In the genomic region with DNA sequence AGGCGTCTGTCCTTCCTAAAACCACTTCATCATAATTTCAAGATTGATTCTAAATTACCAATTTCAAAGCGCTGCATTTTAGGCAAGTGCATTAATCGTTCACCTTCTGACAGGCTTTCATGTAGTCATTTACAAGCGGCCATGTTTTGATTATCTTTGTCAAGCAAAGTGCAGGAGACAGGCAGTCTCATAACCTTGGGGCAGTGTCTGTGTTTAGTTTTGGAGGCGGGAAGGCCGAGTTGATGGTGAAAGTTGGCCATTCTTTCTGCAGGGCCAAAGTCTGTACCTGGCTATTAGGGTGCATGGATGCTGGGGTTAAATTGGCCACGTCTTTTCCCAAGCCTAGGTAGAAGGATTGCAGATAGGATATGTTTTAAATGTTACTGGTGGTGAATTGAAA, we compare ENCODE assay signal across 10 cellular contexts. TPM values are rescaled to one million over a fixed set of nuclear protein-coding genes. Genes with fewer than 3 reads are reported as not detected.
DNase-seq lines count a peak whose midpoint lies in the region; ATAC-seq, FAIRE-seq and TF ChIP-seq lines count a peak whose summit lies in the region.
"Had no signal": no experiment of that assay in that cellular context is flagged by ENCODE, and none has a peak within 500 bp of the region (broad histone marks: within the 10 kb centered on the region; RNA-seq: fewer than 3 reads in every experiment).

No MANE protein-coding gene starts in this region.

- no peak for TF ChIP-seq CTCF in IMR-90 (conservative IDR thresholded peaks at IDR 0.05; ENCODE audit: low read depth, low read length)
- no peak for TF ChIP-seq CTCF in MCF 10A (IDR thresholded peaks at IDR 0.05; ENCODE audit: unreplicated experiment)
- TF ChIP-seq CTCF in natural killer cell (IDR thresholded peaks at IDR 0.05), result no peak
- TF ChIP-seq CTCF in vagina (IDR thresholded peaks at IDR 0.05), result no peak

- no peaks in the 10 kb centered on the region for H3K27me3 Mint-ChIP-seq in CD4-positive, alpha-beta memory T cell
- H3K27me3 Mint-ChIP-seq in MCF 10A (ENCODE audit: insufficient read depth, unreplicated experiment), result no peaks in the 10 kb centered on the region
- no peaks in the 10 kb centered on the region for H3K27me3 Mint-ChIP-seq in natural killer cell (ENCODE audit: low read depth in 2 of 2)

- no peak overlapping the region for H2BK15ac ChIP-seq in IMR-90 (ENCODE audit: low read depth, low read length)

- H4K20me1 ChIP-seq in IMR-90 (ENCODE audit: insufficient read depth, low read length), result peaks cover 52% of the 10 kb centered on the region

- no peak overlapping the region for H3K4me2 ChIP-seq in IMR-90 (ENCODE audit: low read depth, low read length)

- no peak overlapping the region for H3K9ac ChIP-seq in IMR-90 (ENCODE audit: low read depth, low read length)

- peaks cover 15% of the 10 kb centered on the region for H3K36me3 ChIP-seq in CD4-positive, alpha-beta memory T cell (ENCODE audit: insufficient read depth, low read length)
- peaks cover 12% of the 10 kb centered on the region for H3K36me3 ChIP-seq in IMR-90 (ENCODE audit: control insufficient read depth, insufficient read depth, low read length)
- no peaks in the 10 kb centered on the region for H3K36me3 ChIP-seq in H7 (replicated peaks; ENCODE audit: control insufficient read depth, insufficient read depth, low read length)
- no peaks in the 10 kb centered on the region for H3K36me3 ChIP-seq in vagina

- H3K4me1 Mint-ChIP-seq in CD4-positive, alpha-beta memory T cell, result peaks cover 44 to 69% (median 58%) of the 10 kb centered on the region in 4 donors
- peaks cover 25% of the 10 kb centered on the region for H3K4me1 Mint-ChIP-seq in MCF 10A (ENCODE audit: insufficient read depth, unreplicated experiment)
- peaks cover 29 to 43% of the 10 kb centered on the region in 2 donors for H3K4me1 Mint-ChIP-seq in natural killer cell

- no peak for FAIRE-seq in H54 (lab: Jason Lieb, UNC)

- H3K9me3 Mint-ChIP-seq in CD4-positive, alpha-beta memory T cell, result no peaks in the 10 kb centered on the region
- no peaks in the 10 kb centered on the region for H3K9me3 Mint-ChIP-seq in MCF 10A (ENCODE audit: unreplicated experiment)
- H3K9me3 Mint-ChIP-seq in natural killer cell, result no peaks in the 10 kb centered on the region

- no peak overlapping the region for H4K5ac ChIP-seq in IMR-90 (ENCODE audit: low read depth, low read length)

- H3K56ac ChIP-seq in IMR-90 (ENCODE audit: extremely low read depth, insufficient read depth, low read length), result no peak overlapping the region

- no peaks in the 10 kb centered on the region for H3K27me3 ChIP-seq in CD4-positive, alpha-beta memory T cell (ENCODE audit: insufficient read depth, low read length)
- H3K27me3 ChIP-seq in IMR-90 (ENCODE audit: control insufficient read depth, insufficient read depth, low read length) (no peaks in the 10 kb centered on the region), H7 (ENCODE audit: control insufficient read depth, insufficient read depth, low read length) (peaks cover 11% of the 10 kb centered on the region), vagina (no peaks in the 10 kb centered on the region)

- no peak overlapping the region for H3K27ac ChIP-seq in CD4-positive, alpha-beta memory T cell (ENCODE audit: low read depth, low read length)
- H3K27ac ChIP-seq in IMR-90 (ENCODE audit: insufficient read depth, low read length) (no peak overlapping the region), vagina (no peak overlapping the region)

- no peaks in the 10 kb centered on the region for H3K9me3 ChIP-seq in CD4-positive, alpha-beta memory T cell (ENCODE audit: control insufficient read depth in 1 of 2, low read length in 2 of 2)
- H3K9me3 ChIP-seq in IMR-90 (ENCODE audit: control insufficient read depth, insufficient read depth, low read length) (no peaks in the 10 kb centered on the region), vagina (no peaks in the 10 kb centered on the region)

- CTCF ChIA-PET in CD4-positive, alpha-beta memory T cell (lab: Charles Lee; ENCODE audit: partially characterized antibody), result no interaction called here
- CTCF ChIA-PET in IMR-90 (lab: Yijun Ruan, JAX), result no interaction called here
- CTCF ChIA-PET in MCF 10A (lab: Yijun Ruan, JAX), result no interaction called here

- H2AK5ac ChIP-seq in IMR-90 (ENCODE audit: low read depth, low read length), result no peak overlapping the region

- H3K27ac Mint-ChIP-seq in CD4-positive, alpha-beta memory T cell, result peak overlapping the region; percentile 93 to 99 (median 95)
- H3K27ac Mint-ChIP-seq in MCF 10A (ENCODE audit: low read depth, unreplicated experiment) (peak overlapping the region; percentile 27), natural killer cell (peak overlapping the region; percentile 40 to 41)

- H2AFZ ChIP-seq in IMR-90 (replicated peaks; ENCODE audit: low read length, poor library complexity), result no peak overlapping the region

- H3K14ac ChIP-seq in IMR-90 (replicated peaks; ENCODE audit: low read depth, low read length), result no peak overlapping the region

- H3K9me1 ChIP-seq in IMR-90 (ENCODE audit: insufficient read depth, low read length), result peaks cover 15% of the 10 kb centered on the region; the same call in 1 of the 2 replicates

- TSS peak; percentile 9 for BruUV-seq in IMR-90 (replicated peaks; lab: Mats Ljungman, UMichigan)
- no TSS peak for BruUV-seq in MCF 10A (replicated peaks; lab: Mats Ljungman, UMichigan)

- no peak overlapping the region for H4K8ac ChIP-seq in IMR-90 (ENCODE audit: low read depth in 2 of 2, low read length in 2 of 2)

- WGBS in IMR-90 (ENCODE audit: extremely low coverage in 2 of 2, insufficient read length in 1 of 2), 2 experiments, result 60% methylated on average over 5 of the region's 7 CpGs; no CpG with 5 or more reads in 1 of the 2 experiments

- H3K4me3 ChIP-seq in CD4-positive, alpha-beta memory T cell (ENCODE audit: low read length in 2 of 2), result no peak overlapping the region
- H3K4me3 ChIP-seq in IMR-90 (ENCODE audit: insufficient read depth, low read depth, low read length) (no peak overlapping the region), H7 (ENCODE audit: insufficient read depth, low read depth, low read length) (no peak overlapping the region), vagina (no peak overlapping the region)

- H2BK120ac ChIP-seq in IMR-90 (ENCODE audit: low read depth, low read length), result no peak overlapping the region

- in situ Hi-C loops in IMR-90 (cut with MboI; ENCODE audit: low sequenced_read_pairs), result no loop called here

- no peak overlapping the region for H3K4ac ChIP-seq in IMR-90 (ENCODE audit: low read depth, low read length)

- dilution Hi-C loops in IMR-90 (cut with HindIII; ENCODE audit: low sequenced_read_pairs, unreplicated experiment), result no loop called here

- peaks cover 40% of the 10 kb centered on the region for H3K4me1 ChIP-seq in CD4-positive, alpha-beta memory T cell (ENCODE audit: insufficient read depth, low read length)
- H3K4me1 ChIP-seq in IMR-90 (ENCODE audit: control insufficient read depth, insufficient read depth, low read length) (peaks cover 12% of the 10 kb centered on the region), vagina (peaks cover 46% of the 10 kb centered on the region)

- intact Hi-C loops in CD4-positive, alpha-beta memory T cell (cut with micrococcal nuclease), result loop anchor here (2.0 kb wide), 2 partner anchors 49 to 79 kb away; a partner anchor contains a TSS
- intact Hi-C loops in IMR-90 (cut with micrococcal nuclease), result no loop called here
- intact Hi-C loops in MCF 10A (cut with micrococcal nuclease), result no loop called here
- intact Hi-C loops in natural killer cell (cut with micrococcal nuclease), result loop anchor here (5.0 kb wide), 1 partner anchor 49 kb away; no protein-coding TSS in a partner anchor
- intact Hi-C loops in vagina (cut with DNase I), result no loop called here

- no peak for TF ChIP-seq POLR2A in IMR-90 (IDR thresholded peaks at IDR 0.05; ENCODE audit: low read depth, low read length)
- TF ChIP-seq POLR2A in vagina (IDR thresholded peaks at IDR 0.05), result no peak
- TF ChIP-seq POLR2A in H54 (IDR thresholded peaks at IDR 0.05; ENCODE audit: low read depth, low read length), result no peak

- no peak overlapping the region for H3K18ac ChIP-seq in IMR-90 (ENCODE audit: low read depth, low read length)

- ATAC-seq in IMR-90 (ENCODE audit: low read depth) (no peak), natural killer cell (no peak), GM19351 (IDR thresholded peaks at IDR 0.05; ENCODE audit: unreplicated experiment) (no peak)

- POLR2A ChIA-PET in CD4-positive, alpha-beta memory T cell (lab: Charles Lee; ENCODE audit: partially characterized antibody), result interaction anchor here (1.0 kb wide), 1 partner anchor 25 kb away, joined by 3 read pairs; no protein-coding TSS in a partner anchor
- POLR2A ChIA-PET in IMR-90 (lab: Charles Lee; ENCODE audit: unreplicated experiment) (no interaction called here), MCF 10A (lab: Yijun Ruan, JAX) (interaction anchor here (1.1 kb wide), 1 partner anchor 20 kb away, joined by 4 read pairs; no protein-coding TSS in a partner anchor)

- no peak for DNase-seq in CD4-positive, alpha-beta memory T cell
- no peak for DNase-seq in IMR-90
- no peak for DNase-seq in MCF 10A (ENCODE audit: unreplicated experiment)
- no peak for DNase-seq in natural killer cell
- DNase-seq in H7, result no peak
- DNase-seq in vagina (ENCODE audit: extremely low spot score in 2 of 2), result no peak
- DNase-seq in H54 (ENCODE audit: insufficient read length, low spot score), result no peak
- DNase-seq: effector CD8-positive, alpha-beta T cell; NCI-H1930 had no signal

- peak overlapping the region; percentile 84 to 92 (median 88) for H3K4me3 Mint-ChIP-seq in CD4-positive, alpha-beta memory T cell
- H3K4me3 Mint-ChIP-seq in MCF 10A (ENCODE audit: unreplicated experiment) (peak overlapping the region; percentile 74), natural killer cell (peak overlapping the region; percentile 54)

- no peak overlapping the region for H2BK20ac ChIP-seq in IMR-90 (ENCODE audit: low read depth, low read length)

- peaks cover 4 to 47% of the 10 kb centered on the region in 2 donors for H3K36me3 Mint-ChIP-seq in CD4-positive, alpha-beta memory T cell
- H3K36me3 Mint-ChIP-seq in MCF 10A (ENCODE audit: insufficient read depth, unreplicated experiment), result peaks cover 14% of the 10 kb centered on the region
- H3K36me3 Mint-ChIP-seq in natural killer cell, result no peaks in the 10 kb centered on the region

- no peak overlapping the region for H4K91ac ChIP-seq in IMR-90 (ENCODE audit: insufficient read depth, low read depth, low read length)

- TF ChIP-seq RAD21 in IMR-90 (IDR thresholded peaks at IDR 0.05; ENCODE audit: low read length), result no peak

- peaks cover 30 to 59% of the 10 kb centered on the region in 2 experiments for H3K79me1 ChIP-seq in IMR-90 (ENCODE audit: low read depth in 1 of 2, low read length in 2 of 2)

- peak overlapping the region; percentile 16; the same call in 1 of the 2 replicates for H3K23ac ChIP-seq in IMR-90 (ENCODE audit: low read depth, low read length)

- H2AK9ac ChIP-seq in IMR-90 (replicated peaks; ENCODE audit: low read depth, low read length, poor library complexity), result no peak overlapping the region

- no peak overlapping the region for H2BK5ac ChIP-seq in IMR-90 (ENCODE audit: low read depth, low read length, poor library complexity, severe bottlenecking)

RNA-seq across cellular contexts. Expression of a gene that starts 2.9 kb away (rescaled TPM):
- 10 to 100 TPM; 72.4 to 76.7 TPM for total RNA-seq in CD4-positive, alpha-beta memory T cell
- polyA plus RNA-seq in CD4-positive, alpha-beta memory T cell, result 10 to 100 TPM; 16.0 to 21.0 TPM
- total RNA-seq in IMR-90 (2012; rRNA removed) (24.2 and 27.1 TPM in 2 replicates), MCF 10A (2022) (58.3 and 70.6 TPM in 2 replicates), natural killer cell (10 to 100 TPM; 39.5 to 45.7 (median 42.3) TPM), vagina (34.4 TPM)
- 36.2 and 38.7 TPM in 2 replicates for polyA plus RNA-seq in IMR-90 (2012; rRNA removed)
- polyA plus RNA-seq in IMR-90 (2012; cell fraction: cytosol; rRNA removed), result 32.1 and 32.6 TPM in 2 replicates
- polyA plus RNA-seq in IMR-90 (2012; cell fraction: nucleus; rRNA removed; ENCODE audit: low replicate concordance), result 48.7 and 55.4 TPM in 2 replicates
- 9.2 and 11.4 TPM in 2 replicates for total RNA-seq in H7 (2014; rRNA removed; shearing (Covaris generic))

Comparison
In these comparisons a context has a peak if more than half of its experiments do, and no peak if none do; other contexts are left out.
1. H3K27ac Mint-ChIP-seq: peak in every context shown above with its lines; median percentile 95 in CD4-positive, alpha-beta memory T cell; 40 in natural killer cell; 27 in MCF 10A.
2. intact Hi-C loops: an anchor here in CD4-positive, alpha-beta memory T cell (2.0 kb wide) and natural killer cell (5.0 kb wide); none called in IMR-90, MCF 10A and vagina.